ENCODE assay signal across 1 cellular context in the genomic region with DNA sequence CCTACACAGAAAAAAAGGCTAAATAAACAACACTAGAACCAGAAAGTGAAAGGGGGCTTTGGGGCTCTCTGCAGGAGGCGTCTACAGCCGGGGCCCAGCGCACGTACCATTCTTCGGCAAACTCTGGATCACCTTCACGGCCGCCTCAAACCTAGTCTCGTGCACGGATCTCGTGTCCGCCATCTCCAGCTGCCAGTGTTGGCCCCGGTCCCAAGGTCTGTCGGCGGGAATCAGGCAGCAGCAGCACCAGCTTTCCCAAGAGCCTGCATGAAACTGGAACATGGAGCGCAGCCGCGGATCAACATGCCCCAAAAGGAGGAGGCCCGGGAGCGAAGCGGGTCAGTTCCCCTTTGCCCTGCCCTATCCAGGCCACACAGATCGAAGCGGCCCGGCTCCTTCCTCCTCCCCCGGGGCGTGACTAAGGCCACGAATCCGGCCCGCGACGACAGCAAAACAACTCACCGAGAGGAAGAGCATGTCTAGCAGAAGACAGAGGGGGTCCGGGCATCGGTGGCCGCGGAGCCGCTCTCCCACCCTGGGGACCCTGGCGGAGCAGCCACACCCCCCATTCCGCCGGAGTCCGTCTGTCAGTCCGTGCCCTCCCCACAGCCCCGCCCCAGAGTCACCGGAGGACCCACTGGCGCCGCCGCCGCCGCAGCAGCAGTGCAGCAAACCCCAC.
TF ChIP-seq lines count a peak whose summit lies in the region.

A gene with protein sequence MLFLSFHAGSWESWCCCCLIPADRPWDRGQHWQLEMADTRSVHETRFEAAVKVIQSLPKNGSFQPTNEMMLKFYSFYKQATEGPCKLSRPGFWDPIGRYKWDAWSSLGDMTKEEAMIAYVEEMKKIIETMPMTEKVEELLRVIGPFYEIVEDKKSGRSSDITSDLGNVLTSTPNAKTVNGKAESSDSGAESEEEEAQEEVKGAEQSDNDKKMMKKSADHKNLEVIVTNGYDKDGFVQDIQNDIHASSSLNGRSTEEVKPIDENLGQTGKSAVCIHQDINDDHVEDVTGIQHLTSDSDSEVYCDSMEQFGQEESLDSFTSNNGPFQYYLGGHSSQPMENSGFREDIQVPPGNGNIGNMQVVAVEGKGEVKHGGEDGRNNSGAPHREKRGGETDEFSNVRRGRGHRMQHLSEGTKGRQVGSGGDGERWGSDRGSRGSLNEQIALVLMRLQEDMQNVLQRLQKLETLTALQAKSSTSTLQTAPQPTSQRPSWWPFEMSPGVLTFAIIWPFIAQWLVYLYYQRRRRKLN (minus strand): TSS at position 586 of the 679 bp plus-strand sequence. CDS start 109 bp downstream, at position 477.

TF ChIP-seq in K562, 482 proteins besides CTCF, POLR2A, EP300 and RAD21 (continued from another document and continues in another):
- TF ChIP-seq, protein P1, sequence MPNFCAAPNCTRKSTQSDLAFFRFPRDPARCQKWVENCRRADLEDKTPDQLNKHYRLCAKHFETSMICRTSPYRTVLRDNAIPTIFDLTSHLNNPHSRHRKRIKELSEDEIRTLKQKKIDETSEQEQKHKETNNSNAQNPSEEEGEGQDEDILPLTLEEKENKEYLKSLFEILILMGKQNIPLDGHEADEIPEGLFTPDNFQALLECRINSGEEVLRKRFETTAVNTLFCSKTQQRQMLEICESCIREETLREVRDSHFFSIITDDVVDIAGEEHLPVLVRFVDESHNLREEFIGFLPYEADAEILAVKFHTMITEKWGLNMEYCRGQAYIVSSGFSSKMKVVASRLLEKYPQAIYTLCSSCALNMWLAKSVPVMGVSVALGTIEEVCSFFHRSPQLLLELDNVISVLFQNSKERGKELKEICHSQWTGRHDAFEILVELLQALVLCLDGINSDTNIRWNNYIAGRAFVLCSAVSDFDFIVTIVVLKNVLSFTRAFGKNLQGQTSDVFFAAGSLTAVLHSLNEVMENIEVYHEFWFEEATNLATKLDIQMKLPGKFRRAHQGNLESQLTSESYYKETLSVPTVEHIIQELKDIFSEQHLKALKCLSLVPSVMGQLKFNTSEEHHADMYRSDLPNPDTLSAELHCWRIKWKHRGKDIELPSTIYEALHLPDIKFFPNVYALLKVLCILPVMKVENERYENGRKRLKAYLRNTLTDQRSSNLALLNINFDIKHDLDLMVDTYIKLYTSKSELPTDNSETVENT (CRISPR knock-in tag; IDR thresholded peaks at IDR 0.05), result peak; percentile 2; the same call in 1 of the 2 replicates
- TF ChIP-seq, protein P2, sequence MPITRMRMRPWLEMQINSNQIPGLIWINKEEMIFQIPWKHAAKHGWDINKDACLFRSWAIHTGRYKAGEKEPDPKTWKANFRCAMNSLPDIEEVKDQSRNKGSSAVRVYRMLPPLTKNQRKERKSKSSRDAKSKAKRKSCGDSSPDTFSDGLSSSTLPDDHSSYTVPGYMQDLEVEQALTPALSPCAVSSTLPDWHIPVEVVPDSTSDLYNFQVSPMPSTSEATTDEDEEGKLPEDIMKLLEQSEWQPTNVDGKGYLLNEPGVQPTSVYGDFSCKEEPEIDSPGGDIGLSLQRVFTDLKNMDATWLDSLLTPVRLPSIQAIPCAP (CRISPR knock-in tag; IDR thresholded peaks at IDR 0.05; ENCODE audit: borderline replicate concordance), result no peak
- TF ChIP-seq, protein P3, sequence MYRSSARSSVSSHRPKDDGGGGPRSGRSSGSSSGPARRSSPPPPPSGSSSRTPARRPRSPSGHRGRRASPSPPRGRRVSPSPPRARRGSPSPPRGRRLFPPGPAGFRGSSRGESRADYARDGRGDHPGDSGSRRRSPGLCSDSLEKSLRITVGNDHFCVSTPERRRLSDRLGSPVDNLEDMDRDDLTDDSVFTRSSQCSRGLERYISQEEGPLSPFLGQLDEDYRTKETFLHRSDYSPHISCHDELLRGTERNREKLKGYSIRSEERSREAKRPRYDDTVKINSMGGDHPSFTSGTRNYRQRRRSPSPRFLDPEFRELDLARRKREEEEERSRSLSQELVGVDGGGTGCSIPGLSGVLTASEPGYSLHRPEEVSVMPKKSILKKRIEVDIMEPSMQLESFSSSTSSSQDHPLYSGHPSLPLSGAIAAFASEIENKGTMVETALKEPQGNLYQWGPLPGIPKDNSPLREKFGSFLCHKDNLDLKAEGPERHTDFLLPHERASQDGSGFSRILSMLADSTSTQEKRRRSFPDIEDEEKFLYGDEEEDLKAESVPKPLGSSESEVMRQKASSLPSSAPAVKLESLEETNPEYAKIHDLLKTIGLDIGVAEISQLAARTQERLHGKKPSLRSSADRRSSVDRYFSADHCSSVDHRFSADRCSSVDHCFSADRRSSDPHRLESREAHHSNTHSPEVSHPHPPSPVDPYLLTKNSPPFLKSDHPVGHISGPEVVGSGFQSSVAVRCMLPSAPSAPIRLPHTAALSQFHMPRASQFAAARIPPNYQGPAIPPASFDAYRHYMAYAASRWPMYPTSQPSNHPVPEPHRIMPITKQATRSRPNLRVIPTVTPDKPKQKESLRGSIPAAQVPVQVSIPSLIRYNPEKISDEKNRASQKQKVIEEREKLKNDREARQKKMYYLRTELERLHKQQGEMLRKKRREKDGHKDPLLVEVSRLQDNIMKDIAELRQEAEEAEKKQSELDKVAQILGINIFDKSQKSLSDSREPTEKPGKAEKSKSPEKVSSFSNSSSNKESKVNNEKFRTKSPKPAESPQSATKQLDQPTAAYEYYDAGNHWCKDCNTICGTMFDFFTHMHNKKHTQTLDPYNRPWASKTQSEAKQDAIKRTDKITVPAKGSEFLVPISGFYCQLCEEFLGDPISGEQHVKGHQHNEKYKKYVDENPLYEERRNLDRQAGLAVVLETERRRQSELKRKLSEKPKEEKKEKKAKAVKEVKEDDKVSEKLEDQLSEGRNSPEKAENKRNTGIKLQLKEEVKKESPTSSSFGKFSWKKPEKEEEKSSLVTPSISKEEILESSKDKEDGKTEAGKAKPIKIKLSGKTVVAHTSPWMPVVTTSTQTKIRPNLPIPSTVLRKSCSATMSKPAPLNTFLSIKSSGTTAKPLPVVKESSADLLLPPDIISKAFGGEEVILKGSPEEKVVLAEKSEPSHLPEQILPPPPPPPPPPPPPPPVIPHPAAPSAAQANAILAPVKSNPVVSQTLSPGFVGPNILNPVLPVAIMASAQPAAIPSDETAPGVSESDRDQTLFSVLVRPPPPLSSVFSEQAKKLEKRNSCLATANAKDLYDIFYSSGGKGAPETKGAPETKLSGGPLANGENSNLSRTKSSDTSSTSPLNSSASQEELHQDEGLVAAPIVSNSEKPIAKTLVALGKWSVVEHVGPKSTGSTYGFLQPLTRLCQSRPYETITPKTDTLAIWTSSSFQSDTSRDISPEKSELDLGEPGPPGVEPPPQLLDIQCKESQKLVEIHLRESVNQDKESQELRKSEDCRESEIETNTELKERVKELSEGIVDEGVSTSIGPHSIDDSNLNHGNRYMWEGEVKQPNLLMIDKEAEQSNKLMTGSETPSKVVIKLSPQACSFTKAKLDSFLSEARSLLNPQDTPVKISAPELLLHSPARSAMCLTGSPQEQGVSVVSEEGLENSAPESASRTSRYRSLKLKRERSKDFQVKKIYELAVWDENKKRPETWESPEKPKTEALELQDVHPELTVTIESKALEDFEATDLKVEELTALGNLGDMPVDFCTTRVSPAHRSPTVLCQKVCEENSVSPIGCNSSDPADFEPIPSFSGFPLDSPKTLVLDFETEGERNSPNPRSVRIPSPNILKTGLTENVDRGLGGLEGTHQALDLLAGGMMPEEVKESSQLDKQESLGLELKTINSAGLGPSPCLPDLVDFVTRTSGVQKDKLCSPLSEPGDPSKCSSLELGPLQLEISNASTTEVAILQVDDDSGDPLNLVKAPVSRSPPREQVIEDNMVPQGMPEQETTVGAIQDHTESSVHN (IDR thresholded peaks at IDR 0.05; ENCODE audit: borderline replicate concordance in 1 of 2, low read depth in 1 of 2), result 0 out of 4 replicates have a peak, but pooled peaks of 1 of the 2 experiments have one; percentile 36
- TF ChIP-seq L3MBTL2 (IDR thresholded peaks at IDR 0.05) (peak; percentile 70), ZBTB7A (IDR thresholded peaks at IDR 0.05; ENCODE audit: borderline replicate concordance, control insufficient read depth, low read depth, low read length) (peak; percentile 45; the same call in 1 of the 2 replicates), ETV6 (IDR thresholded peaks at IDR 0.05; ENCODE audit: borderline replicate concordance in 1 of 2, low read depth in 2 of 2, low read length in 1 of 2) (no peak; a peak in 1 of 4 replicates), ETV6 (CRISPR knock-in tag; IDR thresholded peaks at IDR 0.05; ENCODE audit: borderline replicate concordance) (peak; percentile 83; the same call in 1 of the 2 replicates), EP400 (IDR thresholded peaks at IDR 0.05) (peak; percentile 64), NFE2L1 (tag; IDR thresholded peaks at IDR 0.05; ENCODE audit: borderline replicate concordance, low read depth) (no peak), TOE1 (IDR thresholded peaks at IDR 0.05; ENCODE audit: borderline replicate concordance) (peak; percentile 32), TOE1 (CRISPR knock-in tag; IDR thresholded peaks at IDR 0.05; ENCODE audit: borderline replicate concordance, low read depth) (no peak), MXI1 (IDR thresholded peaks at IDR 0.05; ENCODE audit: low read depth, low read length) (no peak), ARNT (IDR thresholded peaks at IDR 0.05) (no peak), NFXL1 (CRISPR knock-in tag; IDR thresholded peaks at IDR 0.05) (no peak)
- TF ChIP-seq, protein P4, sequence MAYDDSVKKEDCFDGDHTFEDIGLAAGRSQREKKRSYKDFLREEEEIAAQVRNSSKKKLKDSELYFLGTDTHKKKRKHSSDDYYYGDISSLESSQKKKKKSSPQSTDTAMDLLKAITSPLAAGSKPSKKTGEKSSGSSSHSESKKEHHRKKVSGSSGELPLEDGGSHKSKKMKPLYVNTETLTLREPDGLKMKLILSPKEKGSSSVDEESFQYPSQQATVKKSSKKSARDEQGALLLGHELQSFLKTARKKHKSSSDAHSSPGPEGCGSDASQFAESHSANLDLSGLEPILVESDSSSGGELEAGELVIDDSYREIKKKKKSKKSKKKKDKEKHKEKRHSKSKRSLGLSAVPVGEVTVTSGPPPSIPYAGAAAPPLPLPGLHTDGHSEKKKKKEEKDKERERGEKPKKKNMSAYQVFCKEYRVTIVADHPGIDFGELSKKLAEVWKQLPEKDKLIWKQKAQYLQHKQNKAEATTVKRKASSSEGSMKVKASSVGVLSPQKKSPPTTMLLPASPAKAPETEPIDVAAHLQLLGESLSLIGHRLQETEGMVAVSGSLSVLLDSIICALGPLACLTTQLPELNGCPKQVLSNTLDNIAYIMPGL (CRISPR knock-in tag; IDR thresholded peaks at IDR 0.05), result no peak
- TF ChIP-seq, protein P5, sequence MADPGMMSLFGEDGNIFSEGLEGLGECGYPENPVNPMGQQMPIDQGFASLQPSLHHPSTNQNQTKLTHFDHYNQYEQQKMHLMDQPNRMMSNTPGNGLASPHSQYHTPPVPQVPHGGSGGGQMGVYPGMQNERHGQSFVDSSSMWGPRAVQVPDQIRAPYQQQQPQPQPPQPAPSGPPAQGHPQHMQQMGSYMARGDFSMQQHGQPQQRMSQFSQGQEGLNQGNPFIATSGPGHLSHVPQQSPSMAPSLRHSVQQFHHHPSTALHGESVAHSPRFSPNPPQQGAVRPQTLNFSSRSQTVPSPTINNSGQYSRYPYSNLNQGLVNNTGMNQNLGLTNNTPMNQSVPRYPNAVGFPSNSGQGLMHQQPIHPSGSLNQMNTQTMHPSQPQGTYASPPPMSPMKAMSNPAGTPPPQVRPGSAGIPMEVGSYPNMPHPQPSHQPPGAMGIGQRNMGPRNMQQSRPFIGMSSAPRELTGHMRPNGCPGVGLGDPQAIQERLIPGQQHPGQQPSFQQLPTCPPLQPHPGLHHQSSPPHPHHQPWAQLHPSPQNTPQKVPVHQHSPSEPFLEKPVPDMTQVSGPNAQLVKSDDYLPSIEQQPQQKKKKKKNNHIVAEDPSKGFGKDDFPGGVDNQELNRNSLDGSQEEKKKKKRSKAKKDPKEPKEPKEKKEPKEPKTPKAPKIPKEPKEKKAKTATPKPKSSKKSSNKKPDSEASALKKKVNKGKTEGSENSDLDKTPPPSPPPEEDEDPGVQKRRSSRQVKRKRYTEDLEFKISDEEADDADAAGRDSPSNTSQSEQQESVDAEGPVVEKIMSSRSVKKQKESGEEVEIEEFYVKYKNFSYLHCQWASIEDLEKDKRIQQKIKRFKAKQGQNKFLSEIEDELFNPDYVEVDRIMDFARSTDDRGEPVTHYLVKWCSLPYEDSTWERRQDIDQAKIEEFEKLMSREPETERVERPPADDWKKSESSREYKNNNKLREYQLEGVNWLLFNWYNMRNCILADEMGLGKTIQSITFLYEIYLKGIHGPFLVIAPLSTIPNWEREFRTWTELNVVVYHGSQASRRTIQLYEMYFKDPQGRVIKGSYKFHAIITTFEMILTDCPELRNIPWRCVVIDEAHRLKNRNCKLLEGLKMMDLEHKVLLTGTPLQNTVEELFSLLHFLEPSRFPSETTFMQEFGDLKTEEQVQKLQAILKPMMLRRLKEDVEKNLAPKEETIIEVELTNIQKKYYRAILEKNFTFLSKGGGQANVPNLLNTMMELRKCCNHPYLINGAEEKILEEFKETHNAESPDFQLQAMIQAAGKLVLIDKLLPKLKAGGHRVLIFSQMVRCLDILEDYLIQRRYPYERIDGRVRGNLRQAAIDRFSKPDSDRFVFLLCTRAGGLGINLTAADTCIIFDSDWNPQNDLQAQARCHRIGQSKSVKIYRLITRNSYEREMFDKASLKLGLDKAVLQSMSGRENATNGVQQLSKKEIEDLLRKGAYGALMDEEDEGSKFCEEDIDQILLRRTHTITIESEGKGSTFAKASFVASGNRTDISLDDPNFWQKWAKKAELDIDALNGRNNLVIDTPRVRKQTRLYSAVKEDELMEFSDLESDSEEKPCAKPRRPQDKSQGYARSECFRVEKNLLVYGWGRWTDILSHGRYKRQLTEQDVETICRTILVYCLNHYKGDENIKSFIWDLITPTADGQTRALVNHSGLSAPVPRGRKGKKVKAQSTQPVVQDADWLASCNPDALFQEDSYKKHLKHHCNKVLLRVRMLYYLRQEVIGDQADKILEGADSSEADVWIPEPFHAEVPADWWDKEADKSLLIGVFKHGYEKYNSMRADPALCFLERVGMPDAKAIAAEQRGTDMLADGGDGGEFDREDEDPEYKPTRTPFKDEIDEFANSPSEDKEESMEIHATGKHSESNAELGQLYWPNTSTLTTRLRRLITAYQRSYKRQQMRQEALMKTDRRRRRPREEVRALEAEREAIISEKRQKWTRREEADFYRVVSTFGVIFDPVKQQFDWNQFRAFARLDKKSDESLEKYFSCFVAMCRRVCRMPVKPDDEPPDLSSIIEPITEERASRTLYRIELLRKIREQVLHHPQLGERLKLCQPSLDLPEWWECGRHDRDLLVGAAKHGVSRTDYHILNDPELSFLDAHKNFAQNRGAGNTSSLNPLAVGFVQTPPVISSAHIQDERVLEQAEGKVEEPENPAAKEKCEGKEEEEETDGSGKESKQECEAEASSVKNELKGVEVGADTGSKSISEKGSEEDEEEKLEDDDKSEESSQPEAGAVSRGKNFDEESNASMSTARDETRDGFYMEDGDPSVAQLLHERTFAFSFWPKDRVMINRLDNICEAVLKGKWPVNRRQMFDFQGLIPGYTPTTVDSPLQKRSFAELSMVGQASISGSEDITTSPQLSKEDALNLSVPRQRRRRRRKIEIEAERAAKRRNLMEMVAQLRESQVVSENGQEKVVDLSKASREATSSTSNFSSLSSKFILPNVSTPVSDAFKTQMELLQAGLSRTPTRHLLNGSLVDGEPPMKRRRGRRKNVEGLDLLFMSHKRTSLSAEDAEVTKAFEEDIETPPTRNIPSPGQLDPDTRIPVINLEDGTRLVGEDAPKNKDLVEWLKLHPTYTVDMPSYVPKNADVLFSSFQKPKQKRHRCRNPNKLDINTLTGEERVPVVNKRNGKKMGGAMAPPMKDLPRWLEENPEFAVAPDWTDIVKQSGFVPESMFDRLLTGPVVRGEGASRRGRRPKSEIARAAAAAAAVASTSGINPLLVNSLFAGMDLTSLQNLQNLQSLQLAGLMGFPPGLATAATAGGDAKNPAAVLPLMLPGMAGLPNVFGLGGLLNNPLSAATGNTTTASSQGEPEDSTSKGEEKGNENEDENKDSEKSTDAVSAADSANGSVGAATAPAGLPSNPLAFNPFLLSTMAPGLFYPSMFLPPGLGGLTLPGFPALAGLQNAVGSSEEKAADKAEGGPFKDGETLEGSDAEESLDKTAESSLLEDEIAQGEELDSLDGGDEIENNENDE (IDR thresholded peaks at IDR 0.05; ENCODE audit: low read depth, low read length), result no peak
